In genomic region chr12:125382896-125383295, GRCh38 we compare ENCODE assay signal across 19 cellular contexts.
DNase-seq lines count a peak whose midpoint lies in the region; TF ChIP-seq lines count a peak whose summit lies in the region.
"Had no signal": no experiment of that assay in that cellular context is flagged by ENCODE, and none has a peak within 500 bp of the region (broad histone marks: within the 10 kb centered on the region; RNA-seq: fewer than 3 reads in every experiment).

No MANE protein-coding gene starts in this region.

- H3K27ac Mint-ChIP-seq in neural progenitor cell: no peak overlapping the region
- H3K27ac Mint-ChIP-seq: CD14-positive monocyte; CD4-positive, alpha-beta memory T cell; CD4-positive, CD25-positive, alpha-beta regulatory T cell; CD8-positive, alpha-beta memory T cell had no signal

- in situ Hi-C loops in ACHN (cut with HindIII; ENCODE audit: low pct_ligation_motif_present, low pct_unique_long_range_greater_than_20kb, low sequenced_read_pairs): no loop called here

- no peak overlapping the region for H2AFZ ChIP-seq in neural progenitor cell (replicated peaks)

- no peaks in the 10 kb centered on the region for H3K79me2 ChIP-seq in neural progenitor cell (ENCODE audit: low read depth)

- WGBS in esophagus muscularis mucosa: 48% methylated on average over 4 of the region's 4 CpGs

- H3K4me1 ChIP-seq in esophagus muscularis mucosa: no peaks in the 10 kb centered on the region
- peaks cover 8% of the 10 kb centered on the region for H3K4me1 ChIP-seq in neural progenitor cell
- H3K4me1 ChIP-seq in left ventricle myocardium inferior: no peaks in the 10 kb centered on the region
- H3K4me1 ChIP-seq: BE2C, BLaER1 had no signal

- DNase-seq in NCI-H748 (lab: John Stamatoyannopoulos, UW; ENCODE audit: unreplicated experiment) (peak; percentile 48), NCI-H748 treated with DMSO at 0.1 percent for 48 hours (lab: John Stamatoyannopoulos, UW) (no peak), esophagus muscularis mucosa (ENCODE audit: extremely low spot score) (peak; percentile 66), neural progenitor cell (ENCODE audit: low spot score) (peak; percentile 29), ACHN (no peak), left ventricle myocardium inferior (no peak)
- no peak for DNase-seq in activated CD4-positive, alpha-beta T cell treated with anti-CD3 and anti-CD28 coated beads, Interleukin-2, amount 50 U/mL, for 4 hours
- DNase-seq: 8988T; AML-193; BE2C; C1 segment of cervical spinal cord; CD4-positive, alpha-beta memory T cell; CD4-positive, CD25-positive, alpha-beta regulatory T cell; CD8-positive, alpha-beta memory T cell; COR-L47; DMS79 treated with DMSO at 0.1 percent for 48 hours; GF-D8 had no signal

- H3K4me3 Mint-ChIP-seq in neural progenitor cell: no peak overlapping the region
- H3K4me3 Mint-ChIP-seq: CD14-positive monocyte; CD4-positive, alpha-beta memory T cell; CD4-positive, CD25-positive, alpha-beta regulatory T cell; CD8-positive, alpha-beta memory T cell had no signal

- no peak overlapping the region for H3K4me3 ChIP-seq in esophagus muscularis mucosa
- H3K4me3 ChIP-seq in neural progenitor cell: no peak overlapping the region
- no peak overlapping the region for H3K4me3 ChIP-seq in left ventricle myocardium inferior
- H3K4me3 ChIP-seq: BLaER1 had no signal

- no peaks in the 10 kb centered on the region for H3K9me3 ChIP-seq in esophagus muscularis mucosa
- no peaks in the 10 kb centered on the region for H3K9me3 ChIP-seq in neural progenitor cell (ENCODE audit: low read depth)
- peaks cover 5% of the 10 kb centered on the region for H3K9me3 ChIP-seq in left ventricle myocardium inferior (replicated peaks)
- H3K9me3 ChIP-seq: BE2C, BLaER1 had no signal

- no peak for TF ChIP-seq POLR2A in esophagus muscularis mucosa (IDR thresholded peaks at IDR 0.05; ENCODE audit: low read depth)

- TF ChIP-seq CTCF in esophagus muscularis mucosa (IDR thresholded peaks at IDR 0.05) (no peak), neural progenitor cell (IDR thresholded peaks at IDR 0.05) (no peak), left ventricle myocardium inferior (IDR thresholded peaks at IDR 0.05; ENCODE audit: borderline replicate concordance) (no peak)

- no peaks in the 10 kb centered on the region for H3F3A ChIP-seq in neural progenitor cell (ENCODE audit: low read depth)

- H3K4me1 Mint-ChIP-seq in neural progenitor cell: peaks cover 3% of the 10 kb centered on the region
- H3K4me1 Mint-ChIP-seq: CD14-positive monocyte; CD4-positive, alpha-beta memory T cell; CD8-positive, alpha-beta memory T cell had no signal

- peaks cover 3% of the 10 kb centered on the region for H3K27me3 Mint-ChIP-seq in neural progenitor cell (ENCODE audit: insufficient read depth, low read depth)
- H3K27me3 Mint-ChIP-seq: CD4-positive, CD25-positive, alpha-beta regulatory T cell had no signal

- intact Hi-C loops in esophagus muscularis mucosa (cut with DNase I) (no loop called here), left ventricle myocardium inferior (cut with micrococcal nuclease) (no loop called here)

- TF ChIP-seq EP300 in esophagus muscularis mucosa (IDR thresholded peaks at IDR 0.05): no peak

- H4K20me1 ChIP-seq in neural progenitor cell (ENCODE audit: low read depth): peaks cover 5% of the 10 kb centered on the region
- H4K20me1 ChIP-seq: BLaER1 had no signal

- peaks cover 0 to 7% (median 0%) of the 10 kb centered on the region in 4 donors for H3K27me3 ChIP-seq in esophagus muscularis mucosa
- H3K27me3 ChIP-seq in neural progenitor cell: no peaks in the 10 kb centered on the region
- peaks cover 25% of the 10 kb centered on the region for H3K27me3 ChIP-seq in left ventricle myocardium inferior (ENCODE audit: low read depth)
- H3K27me3 ChIP-seq: BE2C, BLaER1 had no signal

- H3K36me3 Mint-ChIP-seq in neural progenitor cell: no peaks in the 10 kb centered on the region
- H3K36me3 Mint-ChIP-seq: CD14-positive monocyte; CD4-positive, alpha-beta memory T cell; CD4-positive, CD25-positive, alpha-beta regulatory T cell; CD8-positive, alpha-beta memory T cell had no signal

- H3K27ac ChIP-seq in esophagus muscularis mucosa (replicated peaks in 1 of 4): no peak overlapping the region
- no peak overlapping the region for H3K27ac ChIP-seq in neural progenitor cell
- no peak overlapping the region for H3K27ac ChIP-seq in left ventricle myocardium inferior (replicated peaks)
- H3K27ac ChIP-seq: BLaER1 had no signal

- H3K36me3 ChIP-seq in esophagus muscularis mucosa (no peaks in the 10 kb centered on the region), neural progenitor cell (no peaks in the 10 kb centered on the region), left ventricle myocardium inferior (no peaks in the 10 kb centered on the region)
- H3K36me3 ChIP-seq: BE2C, BLaER1 had no signal

- H3K9me3 Mint-ChIP-seq in neural progenitor cell: no peaks in the 10 kb centered on the region

- peak overlapping the region; percentile 4 for H3K4me2 ChIP-seq in neural progenitor cell
- H3K4me2 ChIP-seq: BLaER1 had no signal

- H3K9ac ChIP-seq in neural progenitor cell: no peak overlapping the region
- H3K9ac ChIP-seq: BLaER1 had no signal

Comparison
In these comparisons a context has a peak if more than half of its experiments do, and no peak if none do; other contexts are left out.
1. DNase-seq: peak in NCI-H748 (single experiment), esophagus muscularis mucosa (single experiment) and neural progenitor cell (single experiment); none in NCI-H748 treated with DMSO at 0.1 percent for 48 hours (single experiment), ACHN (single experiment), activated CD4-positive, alpha-beta T cell treated with anti-CD3 and anti-CD28 coated beads, Interleukin-2, amount 50 U/mL, for 4 hours (0 of 2) and left ventricle myocardium inferior (single experiment).